ENCODE assay signal across 12 cellular contexts in genomic region chr2:100780203-100781008, GRCh38. TPM values are rescaled to one million over a fixed set of nuclear protein-coding genes. Genes with fewer than 3 reads are reported as not detected.
DNase-seq lines count a peak whose midpoint lies in the region; ATAC-seq, FAIRE-seq and TF ChIP-seq lines count a peak whose summit lies in the region.
"Had no signal": no experiment of that assay in that cellular context is flagged by ENCODE, and none has a peak within 500 bp of the region (broad histone marks: within the 10 kb centered on the region; RNA-seq: fewer than 3 reads in every experiment).

No MANE protein-coding gene starts in this region.

- H3K27ac ChIP-seq in A549, result peak overlapping the region; percentile 41 to 65; a peak in 5 of 6 replicates
- H3K27ac ChIP-seq in mammary epithelial cell (ENCODE audit: insufficient read depth, low read depth, low read length), result peak overlapping the region; percentile 89
- no peak overlapping the region for H3K27ac ChIP-seq in SJCRH30
- H3K27ac ChIP-seq: thyroid gland, VCaP had no signal

- TF ChIP-seq CTCF in A549 (IDR thresholded peaks at IDR 0.05) (no peak), NB4 (IDR thresholded peaks at IDR 0.05; ENCODE audit: low read depth, low read length) (no peak), mammary epithelial cell (conservative IDR thresholded peaks at IDR 0.05 in 1 of 2, IDR thresholded peaks at IDR 0.05 in 1 of 2; ENCODE audit: extremely low read depth in 1 of 2, insufficient read depth in 1 of 2, low read depth in 1 of 2, low read length in 2 of 2) (peak in 1 of 2 donors; percentile 9), osteocyte (IDR thresholded peaks at IDR 0.05) (no peak)

- no peak overlapping the region for H3K4me3 Mint-ChIP-seq in osteocyte (ENCODE audit: unreplicated experiment)
- H3K4me3 Mint-ChIP-seq: activated naive CD4-positive, alpha-beta T cell treated with anti-CD3 and anti-CD28 coated beads, Interleukin-2, amount 50 U/mL, for 24 hours had no signal

- peak overlapping the region; percentile 48 for H2AFZ ChIP-seq in mammary epithelial cell (ENCODE audit: low read depth, low read length)

- no peak overlapping the region for H3K27ac Mint-ChIP-seq in osteocyte (ENCODE audit: unreplicated experiment)
- H3K27ac Mint-ChIP-seq: activated naive CD4-positive, alpha-beta T cell treated with anti-CD3 and anti-CD28 coated beads, Interleukin-2, amount 50 U/mL, for 24 hours had no signal

- no peak overlapping the region for H3K4me3 ChIP-seq in A549
- no peak overlapping the region for H3K4me3 ChIP-seq in NB4 (ENCODE audit: low read depth, low read length)
- no peak overlapping the region for H3K4me3 ChIP-seq in mammary epithelial cell (replicated peaks in 1 of 3; ENCODE audit: insufficient read depth in 1 of 3, low read depth in 2 of 3, low read length in 3 of 3)
- no peak overlapping the region for H3K4me3 ChIP-seq in SJCRH30
- H3K4me3 ChIP-seq: thyroid gland had no signal

- no peaks in the 10 kb centered on the region for H3K36me3 ChIP-seq in mammary epithelial cell (ENCODE audit: insufficient read depth, low read length)
- no peaks in the 10 kb centered on the region for H3K36me3 ChIP-seq in SJCRH30
- H3K36me3 ChIP-seq: thyroid gland had no signal

- peak overlapping the region; percentile 6 for H3K9ac ChIP-seq in mammary epithelial cell (ENCODE audit: insufficient read depth, low read length)

- no peak for FAIRE-seq in A549 (lab: Jason Lieb, UNC)

- no peaks in the 10 kb centered on the region for H3K27me3 ChIP-seq in mammary epithelial cell (ENCODE audit: insufficient read depth, low read length)
- peaks cover 11% of the 10 kb centered on the region; the same call in 1 of the 2 replicates for H3K27me3 ChIP-seq in SJCRH30
- H3K27me3 ChIP-seq: thyroid gland had no signal

- ATAC-seq in A549 (peak; percentile 33 to 36; a peak in 3 of 6 replicates), left lobe of liver (peak; percentile 87)

- H4K20me1 ChIP-seq in mammary epithelial cell (ENCODE audit: insufficient read depth, low read length), result no peaks in the 10 kb centered on the region

- peaks cover 3% of the 10 kb centered on the region for H3K27me3 Mint-ChIP-seq in osteocyte (ENCODE audit: unreplicated experiment)
- H3K27me3 Mint-ChIP-seq: activated naive CD4-positive, alpha-beta T cell treated with anti-CD3 and anti-CD28 coated beads, Interleukin-2, amount 50 U/mL, for 24 hours had no signal

- no peaks in the 10 kb centered on the region for H3K9me3 ChIP-seq in A549
- H3K9me3 ChIP-seq in mammary epithelial cell (replicated peaks; ENCODE audit: insufficient read depth, low read length), result no peaks in the 10 kb centered on the region
- H3K9me3 ChIP-seq in SJCRH30 (replicated peaks), result no peaks in the 10 kb centered on the region
- H3K9me3 ChIP-seq: thyroid gland had no signal

- intact Hi-C loops in mammary epithelial cell (cut with micrococcal nuclease), result loop anchor here (1.0 kb wide), 1 partner anchor 40 kb away; the partner anchor contains the start of gene NPAS2

- in situ Hi-C loops in mammary epithelial cell (cut with MboI; ENCODE audit: low sequenced_read_pairs in 2 of 2), result loop anchor here in 1 of 2 donors (10.0 kb wide), 1 partner anchor 46 kb away; no protein-coding TSS in a partner anchor

- no peaks in the 10 kb centered on the region for H3K79me2 ChIP-seq in mammary epithelial cell (ENCODE audit: insufficient read depth, low read length)

- POLR2A ChIA-PET in A549 (lab: Yijun Ruan, JAX), result interaction anchor here (0.6 kb wide), 2 partner anchors 13 to 198 kb away, joined by 3 read pairs; no protein-coding TSS in a partner anchor

- H3K4me2 ChIP-seq in A549 (peak overlapping the region; percentile 35; the same call in 2 of the 3 replicates), mammary epithelial cell (ENCODE audit: insufficient read depth, low read depth, low read length) (peak overlapping the region; percentile 7)

- CTCF ChIA-PET in A549 (lab: Yijun Ruan, JAX), result interaction anchor here (0.7 to 1.5 kb wide), 6 partner anchors 13 to 170 kb away, joined by 3 to 4 read pairs (median 3); no protein-coding TSS in a partner anchor
- CTCF ChIA-PET in mammary epithelial cell (lab: Charles Lee; ENCODE audit: low non-redundant PET), result no interaction called here

- peaks cover 18% of the 10 kb centered on the region for H3K4me1 Mint-ChIP-seq in osteocyte (ENCODE audit: unreplicated experiment)
- H3K4me1 Mint-ChIP-seq: activated naive CD4-positive, alpha-beta T cell treated with anti-CD3 and anti-CD28 coated beads, Interleukin-2, amount 50 U/mL, for 24 hours had no signal

- H3K36me3 Mint-ChIP-seq in osteocyte (ENCODE audit: unreplicated experiment), result no peaks in the 10 kb centered on the region
- H3K36me3 Mint-ChIP-seq: activated naive CD4-positive, alpha-beta T cell treated with anti-CD3 and anti-CD28 coated beads, Interleukin-2, amount 50 U/mL, for 24 hours had no signal

- dilution Hi-C loops in mammary epithelial cell (cut with HindIII; ENCODE audit: low sequenced_read_pairs), result loop anchor here (10.0 kb wide), 1 partner anchor 46 kb away; no protein-coding TSS in a partner anchor

- BruUV-seq in mammary epithelial cell (replicated peaks; lab: Mats Ljungman, UMichigan), result no TSS peak

- 58% methylated on average over 8 of the region's 8 CpGs for WGBS in A549 (ENCODE audit: missing lambda C conversion rate)
- WGBS in mammary epithelial cell (ENCODE audit: low coverage, missing lambda C conversion rate), result 15% methylated on average over 8 of the region's 8 CpGs

- no peak for TF ChIP-seq EP300 in A549 (IDR thresholded peaks at IDR 0.05)

- H3K4me1 ChIP-seq in A549 (peaks cover 28% of the 10 kb centered on the region), mammary epithelial cell (ENCODE audit: insufficient read depth, low read length) (peaks cover 50% of the 10 kb centered on the region), SJCRH30 (no peaks in the 10 kb centered on the region)

- no peak for TF ChIP-seq RAD21 in A549 (conservative IDR thresholded peaks at IDR 0.05 in 1 of 2, IDR thresholded peaks at IDR 0.05 in 1 of 2)

- TF ChIP-seq POLR2A in A549 (IDR thresholded peaks at IDR 0.05; ENCODE audit: low read length) (no peak), NB4 (IDR thresholded peaks at IDR 0.05; ENCODE audit: extremely low read depth, insufficient read length) (no peak)

- DNase-seq in A549 (ENCODE audit: low read depth in 1 of 2, low spot score in 1 of 2) (peak in 1 of 2 experiments; percentile 25), NB4 (ENCODE audit: low read depth) (peak; percentile 89), mammary epithelial cell (peak; percentile 98), left lobe of liver (ENCODE audit: low spot score) (peak; percentile 62), NCI-H1694 (lab: John Stamatoyannopoulos, UW) (no peak), SJCRH30 (no peak), osteocyte (ENCODE audit: extremely low spot score, unreplicated experiment) (no peak)
- DNase-seq in activated naive CD4-positive, alpha-beta T cell treated with anti-CD3 and anti-CD28 coated beads, Interleukin-2, amount 50 U/mL, for 16 hours, result no peak
- DNase-seq: midbrain, thyroid gland had no signal

- H3K9me3 Mint-ChIP-seq in osteocyte (ENCODE audit: unreplicated experiment), result no peaks in the 10 kb centered on the region
- H3K9me3 Mint-ChIP-seq: activated naive CD4-positive, alpha-beta T cell treated with anti-CD3 and anti-CD28 coated beads, Interleukin-2, amount 50 U/mL, for 24 hours had no signal

TF ChIP-seq in A549, 52 proteins besides CTCF, POLR2A, EP300 and RAD21:
- TF ChIP-seq RNF2 (IDR thresholded peaks at IDR 0.05; ENCODE audit: borderline replicate concordance, low read depth) (no peak), CEBPB (IDR thresholded peaks at IDR 0.05) (peak; percentile 53 to 66; a peak in 3 of 4 replicates)

RNA-seq across cellular contexts. Expression of gene NPAS2, which starts 39.5 kb away (rescaled TPM):
- polyA plus RNA-seq in A549 (2011; rRNA removed), result 56.1 and 106 TPM in 2 replicates
- polyA plus RNA-seq in A549 (2012; cell fraction: cytosol; rRNA removed), result 51.6 and 76.5 TPM in 2 replicates
- polyA plus RNA-seq in A549 (2012; cell fraction: nucleus; rRNA removed), result 147 and 167 TPM in 2 replicates
- 27.5 to 31.5 TPM (median 31.4 TPM) in 3 replicates for polyA plus RNA-seq in A549 (2017; fragmentation: RNase III; extraction: RNeasy Plus Mini Kit Qiagen cat#74134 plus additional on column Dnase treatment)
- polyA minus RNA-seq in A549 (2011; rRNA and poly(A)+ RNA removed), result 73.2 and 96.6 TPM in 2 replicates
- 100 to 1,000 TPM in 1 of 2 donors, 10 to 100 TPM in 1; 81.3 to 116 TPM for total RNA-seq in mammary epithelial cell
- polyA plus RNA-seq in mammary epithelial cell, result 50.5 TPM
- polyA minus RNA-seq in mammary epithelial cell, result 128 TPM
- total RNA-seq in left lobe of liver, result 23.9 TPM
- 0.02 and 0.03 TPM in 2 replicates for total RNA-seq in SJCRH30 (2014; rRNA removed; shearing (Covaris generic))
- 16.6 and 21.4 TPM in 2 replicates for total RNA-seq in osteocyte

Comparison
In these comparisons a context has a peak if more than half of its experiments do, and no peak if none do; other contexts are left out.
1. DNase-seq: peak in NB4 (single experiment), mammary epithelial cell (single experiment) and left lobe of liver (single experiment); none in activated naive CD4-positive, alpha-beta T cell treated with anti-CD3 and anti-CD28 coated beads, Interleukin-2, amount 50 U/mL, for 16 hours (single experiment), NCI-H1694 (single experiment), SJCRH30 (0 of 2) and osteocyte (single experiment).
2. RNA of gene NPAS2, which starts 39.5 kb away (total RNA-seq): 81.3 to 116 TPM in mammary epithelial cell, 23.9 TPM in left lobe of liver (single experiment) and 16.6 to 21.4 TPM in osteocyte; 0.02 to 0.03 TPM in SJCRH30; every median in the first group is over 10 times any median in the second.